Comparison of ENCODE assay signal across 8 cellular contexts in the genomic region with DNA sequence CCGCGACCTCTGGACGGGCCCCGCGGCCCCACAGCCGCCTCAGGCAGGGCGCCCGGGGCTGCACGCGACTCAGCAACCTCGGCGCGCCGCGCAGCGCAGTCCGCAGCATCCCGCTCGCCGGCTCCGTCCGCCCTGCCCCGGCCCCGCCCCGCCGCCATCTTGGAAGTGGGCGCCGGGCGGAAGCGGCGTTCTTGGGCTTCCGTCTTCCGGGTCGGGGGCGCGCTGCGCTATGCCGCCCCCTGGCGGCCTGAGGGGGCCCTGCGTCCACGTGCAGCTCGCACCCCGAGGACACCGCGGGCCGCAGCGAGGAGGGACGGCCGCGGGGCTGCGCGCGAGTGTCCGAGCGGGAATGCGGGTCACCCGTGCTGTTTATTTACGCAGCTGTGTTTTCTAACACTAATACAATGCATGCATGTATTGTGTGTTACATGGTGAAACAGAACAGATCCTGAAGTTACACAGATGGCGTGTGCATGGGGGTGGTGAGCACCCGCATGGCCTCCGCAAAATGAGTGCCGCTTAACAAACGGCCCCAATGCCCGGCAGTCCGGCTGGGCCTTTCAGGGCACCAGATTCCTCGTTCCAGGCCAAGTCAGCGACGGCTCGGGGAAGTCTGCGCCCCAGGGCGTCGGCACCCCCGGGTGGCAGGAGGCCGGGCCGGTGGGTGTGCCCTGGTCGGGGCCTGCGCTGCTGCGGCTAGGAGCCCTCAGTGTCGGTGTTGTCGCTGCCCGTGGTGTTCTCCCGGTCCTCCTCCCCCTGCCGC. TPM values are rescaled to one million over a fixed set of nuclear protein-coding genes. Genes with fewer than 3 reads are reported as not detected.
DNase-seq lines count a peak whose midpoint lies in the region; ATAC-seq and TF ChIP-seq lines count a peak whose summit lies in the region.

A gene (minus strand): TSS at position 139 of the 763 bp plus-strand sequence. CDS start 30 bp downstream, at position 109.

- H4K20me1 ChIP-seq in H9 (ENCODE audit: control insufficient read depth, insufficient read depth, insufficient read length): no peaks in the 10 kb centered on the region
- H4K20me1 ChIP-seq in Loucy (ENCODE audit: insufficient read depth, low read length, poor library complexity, severe bottlenecking): peaks cover 7% of the 10 kb centered on the region

- H2BK20ac ChIP-seq in H9 (ENCODE audit: low read depth, low read length, poor library complexity, severe bottlenecking): no peak within 1 kb of the TSS

- H2BK12ac ChIP-seq in H9 (ENCODE audit: insufficient read length, low read depth, low read length): no peak within 1 kb of the TSS

- H3K9me3 ChIP-seq in H9 (ENCODE audit: control insufficient read depth, low read depth, low read length): no peaks in the 10 kb centered on the region
- no peaks in the 10 kb centered on the region for H3K9me3 ChIP-seq in Loucy (ENCODE audit: insufficient read depth, low read depth, low read length)
- H3K9me3 ChIP-seq in ovary: no peaks in the 10 kb centered on the region
- H3K9me3 ChIP-seq in thoracic aorta: no peaks in the 10 kb centered on the region

- H3K27me3 ChIP-seq in H9 (ENCODE audit: insufficient read depth, low read length) (no peaks in the 10 kb centered on the region), Loucy (ENCODE audit: insufficient read depth, low read length, poor library complexity, severe bottlenecking) (no peaks in the 10 kb centered on the region), ovary (no peaks in the 10 kb centered on the region), thoracic aorta (replicated peaks; ENCODE audit: insufficient read depth) (no peaks in the 10 kb centered on the region)

- H3K9ac ChIP-seq in H9 (ENCODE audit: extremely low read depth, insufficient read length, low read length): peak within 1 kb of the TSS; percentile 60
- peak within 1 kb of the TSS; percentile 65 for H3K9ac ChIP-seq in Loucy (ENCODE audit: low read depth, low read length, poor library complexity, severe bottlenecking)

- H3K4me3 ChIP-seq in GM08714 (ENCODE audit: low read length): peak within 1 kb of the TSS; percentile 88
- H3K4me3 ChIP-seq in Loucy (ENCODE audit: low read length, poor library complexity, severe bottlenecking): peak within 1 kb of the TSS; percentile 99
- H3K4me3 ChIP-seq in ovary: peak within 1 kb of the TSS; percentile 93
- H3K4me3 ChIP-seq in thoracic aorta: peak within 1 kb of the TSS; percentile 86

- H3K9me3 Mint-ChIP-seq in H9: no peaks in the 10 kb centered on the region

- no peak within 1 kb of the TSS for H2AK5ac ChIP-seq in H9 (ENCODE audit: insufficient read length, low read length)

- H3K4ac ChIP-seq in H9 (ENCODE audit: low read depth, low read length): no peak within 1 kb of the TSS

- WGBS in H9 (ENCODE audit: extremely low coverage, insufficient read length, low lambda C conversion rate): no CpG with 5 or more reads among the region's 83 CpGs
- 6 to 16% (median 9%) methylated on average over 29 to 83 of the region's 83 CpGs for WGBS in ovary, 3 donors

- H3K23me2 ChIP-seq in H9 (ENCODE audit: insufficient read length, low read depth, low read length, poor library complexity, severe bottlenecking): no peaks in the 10 kb centered on the region

- no peaks in the 10 kb centered on the region for H3K79me1 ChIP-seq in H9 (ENCODE audit: insufficient read depth, low read depth, low read length, poor library complexity, severe bottlenecking)

- DNase-seq in H9: peak; percentile 81
- peak; percentile 86 for DNase-seq in activated naive CD4-positive, alpha-beta T cell treated with anti-CD3 and anti-CD28 coated beads, Interleukin-2, amount 50 U/mL, for 16 hours
- no peak for DNase-seq in glomerular endothelial cell (ENCODE audit: extremely low read depth, low read depth, low spot score)
- peak; percentile 80 to 92 (median 87) for DNase-seq in ovary
- DNase-seq in thoracic aorta (ENCODE audit: low spot score): peak; percentile 40

- TF ChIP-seq POLR2A in ovary (IDR thresholded peaks at IDR 0.05): peak; percentile 33

- no peak within 1 kb of the TSS for H2BK120ac ChIP-seq in H9 (ENCODE audit: low read depth, low read length, poor library complexity, severe bottlenecking)

- H3K79me2 ChIP-seq in H9 (ENCODE audit: insufficient read depth, low read length) (no peaks in the 10 kb centered on the region), Loucy (ENCODE audit: insufficient read depth, low read length) (no peaks in the 10 kb centered on the region)

- H3K4me3 Mint-ChIP-seq in H9: peak within 1 kb of the TSS; percentile 82 to 87

- no peaks in the 10 kb centered on the region for H3K36me3 ChIP-seq in Loucy (ENCODE audit: insufficient read depth, low read length)
- H3K36me3 ChIP-seq in ovary: no peaks in the 10 kb centered on the region
- H3K36me3 ChIP-seq in thoracic aorta: no peaks in the 10 kb centered on the region

- H3K18ac ChIP-seq in H9 (ENCODE audit: insufficient read length, low read depth, low read length): peak within 1 kb of the TSS; percentile 52

- H2BK5ac ChIP-seq in H9 (ENCODE audit: insufficient read length, low read length): no peak within 1 kb of the TSS

- H2BK15ac ChIP-seq in H9 (ENCODE audit: low read depth, low read length): no peak within 1 kb of the TSS

- H3K4me1 Mint-ChIP-seq in H9: peaks cover 3 to 5% of the 10 kb centered on the region in 2 experiments; a peak in 1 of 4 replicates

- H4K91ac ChIP-seq in H9 (ENCODE audit: insufficient read length, low read depth, low read length): no peak within 1 kb of the TSS

- no peak within 1 kb of the TSS for H3K27ac ChIP-seq in H9 (ENCODE audit: insufficient read length, low read depth, low read length)
- peak within 1 kb of the TSS; percentile 79 to 89 for H3K27ac ChIP-seq in ovary
- H3K27ac ChIP-seq in thoracic aorta: peak within 1 kb of the TSS; percentile 66 to 87

- no peak within 1 kb of the TSS for H2AFZ ChIP-seq in H9 (ENCODE audit: low read length)
- peak within 1 kb of the TSS; percentile 86 for H2AFZ ChIP-seq in Loucy (ENCODE audit: low read length)

- H3F3A ChIP-seq in Loucy (ENCODE audit: low read depth): no peaks in the 10 kb centered on the region

- H3K27me3 Mint-ChIP-seq in H9 (ENCODE audit: low read depth): peaks cover 1% of the 10 kb centered on the region; the same call in 1 of the 2 replicates

- no peak within 1 kb of the TSS for H4K8ac ChIP-seq in H9 (replicated peaks; ENCODE audit: insufficient read length, low read depth, low read length)

- H3T11ph ChIP-seq in H9 (ENCODE audit: low read length): no peak within 1 kb of the TSS

- H3K14ac ChIP-seq in H9 (ENCODE audit: insufficient read depth, low read length): peak within 1 kb of the TSS; percentile 77

- H3K4me1 ChIP-seq in H9 (ENCODE audit: insufficient read depth, low read length): no peaks in the 10 kb centered on the region
- H3K4me1 ChIP-seq in Loucy (ENCODE audit: insufficient read depth, low read length, poor library complexity, severe bottlenecking): peaks cover 6% of the 10 kb centered on the region
- H3K4me1 ChIP-seq in ovary (ENCODE audit: insufficient read depth): peaks cover 7% of the 10 kb centered on the region
- H3K4me1 ChIP-seq in thoracic aorta (ENCODE audit: control insufficient read depth in 1 of 2, low read depth in 2 of 2): peaks cover 5 to 21% of the 10 kb centered on the region in 2 donors

- peaks cover 0 to 10% (median 0%) of the 10 kb centered on the region in 3 experiments; a peak in 3 of 7 replicates for H3K36me3 Mint-ChIP-seq in H9 (ENCODE audit: insufficient read depth in 1 of 3, low read depth in 3 of 3)

- H3K4me2 ChIP-seq in H9 (ENCODE audit: insufficient read depth, insufficient read length, low read length): peak within 1 kb of the TSS; percentile 5
- H3K4me2 ChIP-seq in Loucy (ENCODE audit: low read depth, low read length, poor library complexity, severe bottlenecking): peak within 1 kb of the TSS; percentile 71

- TF ChIP-seq EP300 in ovary (IDR thresholded peaks at IDR 0.05): no peak

- no peak within 1 kb of the TSS for H4K5ac ChIP-seq in H9 (ENCODE audit: insufficient read length, low read depth, low read length)

- TF ChIP-seq CTCF in H9 (conservative IDR thresholded peaks at IDR 0.05) (peak; percentile 99), Loucy (conservative IDR thresholded peaks at IDR 0.05; ENCODE audit: low read length) (peak; percentile 77), ovary (IDR thresholded peaks at IDR 0.05) (peak; percentile 98 to 99 (median 99)), thoracic aorta (IDR thresholded peaks at IDR 0.05) (peak; percentile 97)

- no peak within 1 kb of the TSS for H3K56ac ChIP-seq in H9 (ENCODE audit: insufficient read length, low read depth, low read length)

- no peak within 1 kb of the TSS for H3K23ac ChIP-seq in H9 (ENCODE audit: insufficient read length, low read depth, low read length)

- intact Hi-C loops in ovary (cut with DNase I): loop anchor here in 1 of 4 donors (2.0 to 5.0 kb wide), 2 partner anchors 36 to 51 kb away; a partner anchor contains a TSS

- H3K27ac Mint-ChIP-seq in H9: peak within 1 kb of the TSS in 2 of 3 experiments; percentile 35 to 89; a peak in 3 of 7 replicates

- peak; percentile 45 for ATAC-seq in SK-N-SH treated with all-trans-retinoic acid at 6 μM for 48 hours
- peak; percentile 67 for ATAC-seq in thoracic aorta (ENCODE audit: insufficient number of reproducible peaks, low FRiP score, low read depth)

- H3K9me2 ChIP-seq in Loucy (replicated peaks; ENCODE audit: low read depth, low read length): no peaks in the 10 kb centered on the region

TF ChIP-seq in SK-N-SH treated with all-trans-retinoic acid at 6 μM for 48 hours, 23 proteins besides CTCF, POLR2A, EP300 and RAD21 (continues in another document):
- TF ChIP-seq, protein P1, sequence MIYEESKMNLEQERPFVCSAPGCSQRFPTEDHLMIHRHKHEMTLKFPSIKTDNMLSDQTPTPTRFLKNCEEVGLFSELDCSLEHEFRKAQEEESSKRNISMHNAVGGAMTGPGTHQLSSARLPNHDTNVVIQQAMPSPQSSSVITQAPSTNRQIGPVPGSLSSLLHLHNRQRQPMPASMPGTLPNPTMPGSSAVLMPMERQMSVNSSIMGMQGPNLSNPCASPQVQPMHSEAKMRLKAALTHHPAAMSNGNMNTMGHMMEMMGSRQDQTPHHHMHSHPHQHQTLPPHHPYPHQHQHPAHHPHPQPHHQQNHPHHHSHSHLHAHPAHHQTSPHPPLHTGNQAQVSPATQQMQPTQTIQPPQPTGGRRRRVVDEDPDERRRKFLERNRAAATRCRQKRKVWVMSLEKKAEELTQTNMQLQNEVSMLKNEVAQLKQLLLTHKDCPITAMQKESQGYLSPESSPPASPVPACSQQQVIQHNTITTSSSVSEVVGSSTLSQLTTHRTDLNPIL (CRISPR knock-in tag; IDR thresholded peaks at IDR 0.05; ENCODE audit: low read depth): no peak
- TF ChIP-seq PPARA (CRISPR knock-in tag; IDR thresholded peaks at IDR 0.05; ENCODE audit: borderline replicate concordance) (no peak), ZC3H10 (CRISPR knock-in tag; IDR thresholded peaks at IDR 0.05) (peak; percentile 10; the same call in 1 of the 2 replicates), ARNTL (CRISPR knock-in tag; IDR thresholded peaks at IDR 0.05; ENCODE audit: borderline replicate concordance, low read depth) (0 out of 2 replicates have a peak, but pooled peaks have one; percentile 30), ZNF70 (CRISPR knock-in tag; IDR thresholded peaks at IDR 0.05) (0 out of 2 replicates have a peak, but pooled peaks have one; percentile 12)

RNA-seq across cellular contexts. Expression of the gene that starts here (rescaled TPM):
- 22.3 and 24.8 TPM in 2 replicates for total RNA-seq in H9 (2021)
- 33.6 and 50.4 TPM in 2 replicates for total RNA-seq in glomerular endothelial cell
- total RNA-seq in ovary: 10 to 100 TPM; 14.4 to 33.3 (median 24.2) TPM
- polyA plus RNA-seq in ovary: 10 to 100 TPM in 1 of 2 donors, 1 to 10 TPM in 1; 1.8 to 10.3 TPM
- 10 to 100 TPM; 39.4 to 41.3 TPM for total RNA-seq in thoracic aorta
